9 cellular contexts compared by ENCODE assay signal in the genomic region with DNA sequence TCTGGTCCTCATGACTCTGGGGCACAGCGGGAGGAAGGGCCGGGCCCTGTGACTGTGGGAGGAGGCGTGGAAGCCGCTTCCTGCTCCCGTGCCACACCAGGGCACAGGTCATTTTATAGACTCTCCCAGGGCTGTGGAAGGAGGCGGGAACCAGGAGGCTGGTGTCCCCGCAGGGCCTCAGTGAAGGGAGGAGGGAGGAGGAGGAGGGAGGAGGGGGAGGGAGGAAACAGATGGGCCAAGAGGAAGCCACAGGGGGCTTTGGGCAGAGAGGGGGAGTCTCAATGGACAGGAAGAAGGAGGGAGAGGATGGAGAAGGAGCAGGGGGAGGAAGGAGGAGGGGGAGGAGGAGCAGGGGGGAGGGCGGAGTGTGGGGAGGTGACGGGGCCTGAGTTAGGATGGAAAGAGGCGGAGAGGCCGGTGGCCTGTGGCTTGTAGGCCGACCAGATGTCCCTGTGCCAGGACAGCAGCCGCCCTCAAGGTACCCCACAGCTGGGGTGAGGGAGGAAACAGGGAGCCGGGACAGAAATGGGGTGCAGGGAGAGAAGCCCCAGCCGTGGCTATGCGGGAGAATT. TPM values are rescaled to one million over a fixed set of nuclear protein-coding genes. Genes with fewer than 3 reads are reported as not detected.
DNase-seq lines count a peak whose midpoint lies in the region; ATAC-seq and TF ChIP-seq lines count a peak whose summit lies in the region.
"Had no signal": no experiment of that assay in that cellular context is flagged by ENCODE, and none has a peak within 500 bp of the region (broad histone marks: within the 10 kb centered on the region; RNA-seq: fewer than 3 reads in every experiment).

No MANE protein-coding gene starts in this region.

- no peaks in the 10 kb centered on the region for H4K20me1 ChIP-seq in GM23338 (replicated peaks; ENCODE audit: insufficient read depth)

- H3K4me2 ChIP-seq in GM23338, result peak overlapping the region; percentile 95

- H3K27me3 Mint-ChIP-seq in GM23338 (ENCODE audit: insufficient read depth, low read depth, poor library complexity), result peaks cover 15% of the 10 kb centered on the region
- H3K27me3 Mint-ChIP-seq in activated T-helper 17 cell treated with anti-CD3 and anti-CD28 coated beads, Interleukin-2, amount 50 U/mL, for 72 hours, result no peaks in the 10 kb centered on the region

- H3K27ac Mint-ChIP-seq in GM23338, result no peak overlapping the region
- no peak overlapping the region for H3K27ac Mint-ChIP-seq in activated T-helper 17 cell treated with anti-CD3 and anti-CD28 coated beads, Interleukin-2, amount 50 U/mL, for 72 hours
- H3K27ac Mint-ChIP-seq: activated CD8-positive, alpha-beta memory T cell treated with anti-CD3 and anti-CD28 coated beads, Interleukin-2, amount 10 ng/mL, durations not matched to agents 7 days and 5 days had no signal

- H3K4me1 ChIP-seq in GM23338 (ENCODE audit: insufficient read depth), result peaks cover 10% of the 10 kb centered on the region; the same call in 1 of the 2 replicates
- 0 out of 2 replicates have a peak, but pooled peaks cover 3% of the 10 kb centered on the region for H3K4me1 ChIP-seq in iPS DF 6.9 (ENCODE audit: control insufficient read depth, insufficient read depth, low read length)
- H3K4me1 ChIP-seq in psoas muscle, result peaks cover 5% of the 10 kb centered on the region
- peaks cover 4% of the 10 kb centered on the region in 2 donors for H3K4me1 ChIP-seq in ascending aorta

- no peaks in the 10 kb centered on the region for H3K9me3 ChIP-seq in iPS DF 6.9 (ENCODE audit: control insufficient read depth, insufficient read depth, low read length)
- H3K9me3 ChIP-seq in psoas muscle, result no peaks in the 10 kb centered on the region
- no peaks in the 10 kb centered on the region for H3K9me3 ChIP-seq in ascending aorta

- H2AFZ ChIP-seq in GM23338, result no peak overlapping the region

- H3K27ac ChIP-seq in GM23338 (ENCODE audit: low read depth), result no peak overlapping the region
- no peak overlapping the region for H3K27ac ChIP-seq in iPS DF 6.9 (ENCODE audit: low read length)
- no peak overlapping the region for H3K27ac ChIP-seq in psoas muscle
- no peak overlapping the region for H3K27ac ChIP-seq in ascending aorta

- peak; percentile 86 for DNase-seq in GM23338 (ENCODE audit: low spot score)
- DNase-seq in iPS DF 6.9 (ENCODE audit: low read depth, low spot score), result peak; percentile 47
- peak in 1 of 2 donors; percentile 71 for DNase-seq in psoas muscle
- DNase-seq in T1000 (lab: John Stamatoyannopoulos, UW), result no peak
- no peak for DNase-seq in central memory CD4-positive, alpha-beta T cell
- no peak for DNase-seq in ascending aorta (ENCODE audit: low spot score in 2 of 2)
- DNase-seq in NCI-H146 (lab: John Stamatoyannopoulos, UW), result no peak
- DNase-seq: activated CD8-positive, alpha-beta memory T cell treated with anti-CD3 and anti-CD28 coated beads, Interleukin-2, amount 10 ng/mL, durations not matched to agents 7 days and 5 days had no signal

- H3K27me3 ChIP-seq in GM23338 (ENCODE audit: insufficient read depth) (no peaks in the 10 kb centered on the region), iPS DF 6.9 (ENCODE audit: control insufficient read depth, insufficient read depth, low read length) (no peaks in the 10 kb centered on the region), psoas muscle (ENCODE audit: insufficient read depth in 3 of 3, low read length in 2 of 3) (peaks cover 0 to 9% (median 7%) of the 10 kb centered on the region in 3 donors), ascending aorta (no peaks in the 10 kb centered on the region)

- intact Hi-C loops in psoas muscle (cut with DNase I) (no loop called here), ascending aorta (cut with DNase I) (no loop called here)

- peaks cover 15% of the 10 kb centered on the region for H3K36me3 Mint-ChIP-seq in GM23338 (ENCODE audit: low read depth)
- no peaks in the 10 kb centered on the region for H3K36me3 Mint-ChIP-seq in activated T-helper 17 cell treated with anti-CD3 and anti-CD28 coated beads, Interleukin-2, amount 50 U/mL, for 72 hours (ENCODE audit: low read depth)
- H3K36me3 Mint-ChIP-seq: activated CD8-positive, alpha-beta memory T cell treated with anti-CD3 and anti-CD28 coated beads, Interleukin-2, amount 10 ng/mL, durations not matched to agents 7 days and 5 days had no signal

- peaks cover 17% of the 10 kb centered on the region for H3K79me2 ChIP-seq in GM23338 (replicated peaks; ENCODE audit: insufficient read depth)

- H3K36me3 ChIP-seq in GM23338 (ENCODE audit: insufficient read depth) (no peaks in the 10 kb centered on the region; the same call in 1 of the 2 replicates), iPS DF 6.9 (ENCODE audit: control insufficient read depth, insufficient read depth, low read length) (no peaks in the 10 kb centered on the region), psoas muscle (ENCODE audit: insufficient read depth in 1 of 2, low read depth in 1 of 2) (no peaks in the 10 kb centered on the region), ascending aorta (no peaks in the 10 kb centered on the region)

- peak; percentile 13 for ATAC-seq in GM23338
- no peak for ATAC-seq in activated T-helper 17 cell treated with anti-CD3 and anti-CD28 coated beads, Interleukin-2, amount 50 U/mL, for 72 hours (replicated peaks)
- peak in 2 of 4 donors; percentile 30 to 41 for ATAC-seq in psoas muscle

- no peak for TF ChIP-seq CTCF in GM23338 (conservative IDR thresholded peaks at IDR 0.05; ENCODE audit: low read depth in 2 of 2)
- TF ChIP-seq CTCF in psoas muscle (IDR thresholded peaks at IDR 0.05), result no peak
- TF ChIP-seq CTCF in ascending aorta (IDR thresholded peaks at IDR 0.05), result no peak

- H3K4me3 Mint-ChIP-seq in GM23338, result peak overlapping the region; percentile 68
- peak overlapping the region; percentile 59 for H3K4me3 Mint-ChIP-seq in activated T-helper 17 cell treated with anti-CD3 and anti-CD28 coated beads, Interleukin-2, amount 50 U/mL, for 72 hours
- H3K4me3 Mint-ChIP-seq: activated CD8-positive, alpha-beta memory T cell treated with anti-CD3 and anti-CD28 coated beads, Interleukin-2, amount 10 ng/mL, durations not matched to agents 7 days and 5 days had no signal

- H3K9me3 Mint-ChIP-seq in GM23338, result peaks cover 12% of the 10 kb centered on the region
- no peaks in the 10 kb centered on the region for H3K9me3 Mint-ChIP-seq in activated T-helper 17 cell treated with anti-CD3 and anti-CD28 coated beads, Interleukin-2, amount 50 U/mL, for 72 hours

- peaks cover 12% of the 10 kb centered on the region for H3K4me1 Mint-ChIP-seq in GM23338
- peaks cover 4% of the 10 kb centered on the region for H3K4me1 Mint-ChIP-seq in activated T-helper 17 cell treated with anti-CD3 and anti-CD28 coated beads, Interleukin-2, amount 50 U/mL, for 72 hours

- peaks cover 10% of the 10 kb centered on the region for H3F3A ChIP-seq in GM23338 (replicated peaks; ENCODE audit: low read depth)

- H3K4me3 ChIP-seq in GM23338, result peak overlapping the region; percentile 83; the same call in 1 of the 2 replicates
- peak overlapping the region; percentile 58; the same call in 1 of the 2 replicates for H3K4me3 ChIP-seq in iPS DF 6.9 (ENCODE audit: low read length)
- H3K4me3 ChIP-seq in psoas muscle, result peak overlapping the region; percentile 65
- H3K4me3 ChIP-seq in ascending aorta, result peak overlapping the region in 1 of 2 donors; percentile 61

- no peaks in the 10 kb centered on the region for H3K9me2 ChIP-seq in GM23338 (ENCODE audit: insufficient read depth)

- WGBS in iPS DF 6.9 (ENCODE audit: insufficient coverage, insufficient read length), result no CpG with 5 or more reads among the region's 16 CpGs
- 57 to 69% (median 66%) methylated on average over 15 to 16 of the region's 16 CpGs for WGBS in psoas muscle, 3 donors

TF ChIP-seq in GM23338, 12 proteins besides CTCF, POLR2A, EP300 and RAD21:
- TF ChIP-seq ZNF114 (CRISPR knock-in tag; IDR thresholded peaks at IDR 0.05), result no peak
- TF ChIP-seq POLR2AphosphoS5 (IDR thresholded peaks at IDR 0.05; ENCODE audit: low read depth), result peak; percentile 23; the same call in 1 of the 2 replicates

RNA-seq across cellular contexts. Expression of gene PLCXD1, which starts 6.2 kb away (rescaled TPM):
- total RNA-seq in GM23338 (2014; rRNA removed; shearing (Covaris generic)), result 95.9 and 112 TPM in 2 replicates
- polyA plus RNA-seq in GM23338 (2016; fragmentation: Nextera tagmentation; extraction: Ambion mirVana) (48.7 and 50.9 TPM in 2 replicates), psoas muscle (10 to 100 TPM in 1 of 3 donors, 1 to 10 TPM in 2; 1.2 to 16.3 (median 2.3) TPM)
- 10 to 100 TPM; 53.0 to 96.2 TPM for total RNA-seq in activated T-helper 17 cell treated with anti-CD3 and anti-CD28 coated beads, Interleukin-2, amount 50 U/mL, for 72 hours
- total RNA-seq in psoas muscle (1 to 10 TPM in 3 of 4 donors, under 1 TPM in 1; 0.89 to 3.0 (median 2.0) TPM), ascending aorta (3.0 TPM)

RNA-seq across cellular contexts. Expression of gene GTPBP6, which starts 43.6 kb away (rescaled TPM):
- total RNA-seq in GM23338 (2014; rRNA removed; shearing (Covaris generic)), result 57.4 and 66.8 TPM in 2 replicates
- polyA plus RNA-seq in GM23338 (2016; fragmentation: Nextera tagmentation; extraction: Ambion mirVana), result 41.4 and 43.6 TPM in 2 replicates
- 10 to 100 TPM; 48.2 to 61.2 TPM for total RNA-seq in activated T-helper 17 cell treated with anti-CD3 and anti-CD28 coated beads, Interleukin-2, amount 50 U/mL, for 72 hours
- total RNA-seq in psoas muscle, result 10 to 100 TPM; 48.5 to 54.5 (median 50.9) TPM
- 10 to 100 TPM; 48.1 to 63.4 (median 49.0) TPM for polyA plus RNA-seq in psoas muscle
- total RNA-seq in ascending aorta, result 56.2 TPM

Comparison
In these comparisons a context has a peak if more than half of its experiments do, and no peak if none do; other contexts are left out.
1. DNase-seq: peak in GM23338 (single experiment) and iPS DF 6.9 (single experiment); none in T1000 (single experiment), central memory CD4-positive, alpha-beta T cell (single experiment), ascending aorta (0 of 2) and NCI-H146 (single experiment).
2. RNA of gene PLCXD1, which starts 6.2 kb away (total RNA-seq): 95.9 to 112 TPM in GM23338 and 53.0 to 96.2 TPM in activated T-helper 17 cell treated with anti-CD3 and anti-CD28 coated beads, Interleukin-2, amount 50 U/mL, for 72 hours; 3.0 TPM in ascending aorta (single experiment) and 0.89 to 3.0 TPM in psoas muscle; every median in the first group is over 10 times any median in the second.